8 cellular contexts compared by ENCODE assay signal in genomic region chr10:48655426-48656240, GRCh38. TPM values are rescaled to one million over a fixed set of nuclear protein-coding genes. Genes with fewer than 3 reads are reported as not detected.
DNase-seq lines count a peak whose midpoint lies in the region; ATAC-seq and TF ChIP-seq lines count a peak whose summit lies in the region.

No MANE protein-coding gene starts in this region.

- peaks cover 45% of the 10 kb centered on the region for H3K4me1 Mint-ChIP-seq in activated B cell treated with CpG ODN at 0.5 μM for 24 hours

- no peaks in the 10 kb centered on the region for H3K4me1 ChIP-seq in A673 (ENCODE audit: insufficient read depth, low read length, poor library complexity, severe bottlenecking)

- BruUV-seq in A673 (replicated peaks; lab: Mats Ljungman, UMichigan): no TSS peak

- H3K27me3 ChIP-seq in A673 (replicated peaks; ENCODE audit: insufficient read depth, low read depth, low read length, poor library complexity): peaks cover 34% of the 10 kb centered on the region

- peak overlapping the region; percentile 62 for H3K4me3 Mint-ChIP-seq in activated B cell treated with CpG ODN at 0.5 μM for 24 hours

- no peak overlapping the region for H3K27ac ChIP-seq in A673 (ENCODE audit: low read depth, low read length, poor library complexity, severe bottlenecking)

- H3K36me3 Mint-ChIP-seq in activated B cell treated with CpG ODN at 0.5 μM for 24 hours (ENCODE audit: low read depth): no peaks in the 10 kb centered on the region

- DNase-seq in A673 (ENCODE audit: low spot score): no peak
- DNase-seq in activated B cell treated with CpG ODN at 0.5 μM for 24 hours: no peak
- DNase-seq in head of caudate nucleus: peak; percentile 49 to 92 (median 72)
- DNase-seq in omental fat pad (ENCODE audit: low spot score): peak; percentile 55
- DNase-seq in NCI-H1694 treated with DMSO at 0.1 percent for 48 hours (lab: John Stamatoyannopoulos, UW): no peak
- DNase-seq in NOMO-1 treated with dmso at 0.1 percent for 144 hours (lab: John Stamatoyannopoulos, UW; ENCODE audit: unreplicated experiment): no peak

- no peaks in the 10 kb centered on the region for H3K9me3 ChIP-seq in A673 (ENCODE audit: low read depth, low read length, poor library complexity, severe bottlenecking)

- TF ChIP-seq CTCF in A673 (conservative IDR thresholded peaks at IDR 0.05; ENCODE audit: low read depth, low read length) (no peak), activated B cell treated with CpG ODN at 0.5 μM for 24 hours (IDR thresholded peaks at IDR 0.05) (no peak), omental fat pad (IDR thresholded peaks at IDR 0.05) (no peak)

- H3K9me3 Mint-ChIP-seq in activated B cell treated with CpG ODN at 0.5 μM for 24 hours: no peaks in the 10 kb centered on the region

- POLR2A ChIA-PET in A673 (lab: Charles Lee; ENCODE audit: low non-redundant PET) (no interaction called here), activated B cell treated with CpG ODN at 0.5 μM for 24 hours (lab: Charles Lee) (interaction anchor here (0.6 to 2.0 kb wide), 20 partner anchors 9 to 292 kb away, joined by 3 to 14 read pairs (median 4); partner anchors contain the start of genes ARHGAP22 and WDFY4)

- H3K4me3 ChIP-seq in A673 (ENCODE audit: low read depth, low read length, poor library complexity, severe bottlenecking): peak overlapping the region; percentile 31

- H3K27me3 Mint-ChIP-seq in activated B cell treated with CpG ODN at 0.5 μM for 24 hours: peaks cover 6% of the 10 kb centered on the region

- peak; percentile 35 for ATAC-seq in GM18502 (IDR thresholded peaks at IDR 0.05; ENCODE audit: poor library complexity, unreplicated experiment)
- ATAC-seq in HG03196 (IDR thresholded peaks at IDR 0.05; ENCODE audit: unreplicated experiment): peak; percentile 27
- peak; percentile 24 for ATAC-seq in activated B cell treated with CpG ODN at 0.5 μM for 24 hours (ENCODE audit: low read depth)
- peak; percentile 85 for ATAC-seq in omental fat pad (ENCODE audit: low FRiP score)

- no peak overlapping the region for H3K27ac Mint-ChIP-seq in activated B cell treated with CpG ODN at 0.5 μM for 24 hours

- CTCF ChIA-PET in A673 (lab: Charles Lee) (interaction anchor here (0.5 to 1.6 kb wide), 13 partner anchors 17 to 815 kb away, joined by 3 to 12 read pairs (median 4); no protein-coding TSS in a partner anchor), activated B cell treated with CpG ODN at 0.5 μM for 24 hours (lab: Charles Lee) (interaction anchor here (0.6 to 7.9 kb wide), 54 partner anchors 9 to 509 kb away, joined by 3 to 301 read pairs (median 7); partner anchors contain the start of genes ARHGAP22 and WDFY4)

- no peaks in the 10 kb centered on the region for H3K36me3 ChIP-seq in A673 (ENCODE audit: insufficient read depth, low read length, poor library complexity, severe bottlenecking)

- intact Hi-C loops in A673 (cut with micrococcal nuclease; ENCODE audit: unreplicated experiment): loop anchor here (1.0 to 10.0 kb wide), 4 partner anchors 88 to 749 kb away; no protein-coding TSS in a partner anchor
- intact Hi-C loops in activated B cell treated with CpG ODN at 0.5 μM for 24 hours (cut with micrococcal nuclease): loop anchor here (1.0 to 5.0 kb wide), 9 partner anchors 21 to 348 kb away; partner anchors contain the start of gene MAPK8
- intact Hi-C loops in head of caudate nucleus (cut with DNase I): loop anchor here (1.0 to 10.0 kb wide), 3 partner anchors 51 to 288 kb away; partner anchors contain the start of gene ARHGAP22

RNA-seq across cellular contexts. Expression of gene WDFY4, which starts 29.0 kb away (rescaled TPM):
- total RNA-seq in A673 (2021) (not detected in 2 replicates), activated B cell treated with CpG ODN at 0.5 μM for 24 hours (480 and 488 TPM in 2 replicates), omental fat pad (10 to 100 TPM in 2 of 4 donors, 1 to 10 TPM in 2; 6.8 to 21.4 (median 10.5) TPM)

RNA-seq across cellular contexts. Expression of gene ARHGAP22, which starts 50.8 kb away (rescaled TPM):
- total RNA-seq in A673 (2021) (0.47 and 0.79 TPM in 2 replicates), activated B cell treated with CpG ODN at 0.5 μM for 24 hours (0.82 and 1.5 TPM in 2 replicates), omental fat pad (10 to 100 TPM in 2 of 4 donors, 1 to 10 TPM in 2; 3.2 to 24.0 (median 9.9) TPM)

Comparison
In these comparisons a context has a peak if more than half of its experiments do, and no peak if none do; other contexts are left out.
1. DNase-seq: peak in head of caudate nucleus (42 of 42) and omental fat pad (single experiment); none in A673 (single experiment), activated B cell treated with CpG ODN at 0.5 μM for 24 hours (single experiment), NCI-H1694 treated with DMSO at 0.1 percent for 48 hours (single experiment) and NOMO-1 treated with dmso at 0.1 percent for 144 hours (single experiment).
2. ATAC-seq: peak in every context shown above with its lines; median percentile 85 in omental fat pad; 35 in GM18502; 27 in HG03196; 24 in activated B cell treated with CpG ODN at 0.5 μM for 24 hours.
3. RNA of gene WDFY4, which starts 29.0 kb away (total RNA-seq): 480 to 488 TPM in activated B cell treated with CpG ODN at 0.5 μM for 24 hours; 6.8 to 21.4 TPM in omental fat pad and not detected in A673; every median in the first group is over 10 times any median in the second.